Comparison of ENCODE assay signal across 1 cellular context in genomic region chrX:132217203-132218073, GRCh38.
TF ChIP-seq lines count a peak whose summit lies in the region.

No MANE protein-coding gene starts in this region.

TF ChIP-seq in HepG2, 621 proteins besides CTCF, POLR2A, EP300 and RAD21 (continued from another document and continues in another):
- TF ChIP-seq DMAP1 (CRISPR knock-in tag; IDR thresholded peaks at IDR 0.05): peak; percentile 48; the same call in 1 of the 2 replicates
- TF ChIP-seq HNRNPK (IDR thresholded peaks at IDR 0.05; ENCODE audit: low read depth, low read length, poor library complexity, severe bottlenecking): peak; percentile 98
- TF ChIP-seq PAXIP1 (CRISPR knock-in tag; conservative IDR thresholded peaks at IDR 0.05): peak; percentile 38; the same call in 1 of the 2 replicates
- peak; percentile 62; the same call in 1 of the 2 replicates for TF ChIP-seq ARID4A (CRISPR knock-in tag; IDR thresholded peaks at IDR 0.05; ENCODE audit: borderline replicate concordance)
- no peak for TF ChIP-seq ASH2L (IDR thresholded peaks at IDR 0.05; ENCODE audit: insufficient read length, low read depth, low read length)
- peak; percentile 66; the same call in 1 of the 2 replicates for TF ChIP-seq MYC (CRISPR knock-in tag; IDR thresholded peaks at IDR 0.05; ENCODE audit: borderline replicate concordance)
- TF ChIP-seq ZNF275 (CRISPR knock-in tag; IDR thresholded peaks at IDR 0.05; ENCODE audit: borderline replicate concordance): no peak
- 0 out of 2 replicates have a peak, but pooled peaks have one; percentile 30 for TF ChIP-seq TAF1 (CRISPR knock-in tag; IDR thresholded peaks at IDR 0.05)
- TF ChIP-seq ZBTB25 (CRISPR knock-in tag; IDR thresholded peaks at IDR 0.05): no peak
- peak; percentile 54 for TF ChIP-seq ZNF687 (CRISPR knock-in tag; IDR thresholded peaks at IDR 0.05)
- TF ChIP-seq E2F2 (CRISPR knock-in tag; IDR thresholded peaks at IDR 0.05; ENCODE audit: borderline replicate concordance): no peak
- TF ChIP-seq MAZ (IDR thresholded peaks at IDR 0.05; ENCODE audit: borderline replicate concordance, low read depth, low read length): peak; percentile 61
- no peak for TF ChIP-seq MAZ (CRISPR knock-in tag; IDR thresholded peaks at IDR 0.05; ENCODE audit: low read depth)
- peak; percentile 83 for TF ChIP-seq PATZ1 (CRISPR knock-in tag; IDR thresholded peaks at IDR 0.05)
- TF ChIP-seq CREB1 (IDR thresholded peaks at IDR 0.05): no peak
- TF ChIP-seq CREB1 (CRISPR knock-in tag; IDR thresholded peaks at IDR 0.05): no peak
- no peak for TF ChIP-seq RAD51 (IDR thresholded peaks at IDR 0.05; ENCODE audit: borderline replicate concordance)
- peak; percentile 68 for TF ChIP-seq ZNF281 (CRISPR knock-in tag; IDR thresholded peaks at IDR 0.05; ENCODE audit: borderline replicate concordance)
- no peak for TF ChIP-seq ZSCAN9 (CRISPR knock-in tag; IDR thresholded peaks at IDR 0.05; ENCODE audit: borderline replicate concordance)
- 0 out of 2 replicates have a peak, but pooled peaks have one; percentile 36 for TF ChIP-seq ZSCAN31 (CRISPR knock-in tag; IDR thresholded peaks at IDR 0.05; ENCODE audit: low read depth)
- peak; percentile 36 for TF ChIP-seq UBTF (CRISPR knock-in tag; IDR thresholded peaks at IDR 0.05)
- peak; percentile 47; the same call in 1 of the 2 replicates for TF ChIP-seq ELF1 (CRISPR knock-in tag; IDR thresholded peaks at IDR 0.05)
- TF ChIP-seq ZNF878 (CRISPR knock-in tag; IDR thresholded peaks at IDR 0.05): 0 out of 2 replicates have a peak, but pooled peaks have one; percentile 32
- 0 out of 2 replicates have a peak, but pooled peaks have one; percentile 18 for TF ChIP-seq ZFP91 (CRISPR knock-in tag; IDR thresholded peaks at IDR 0.05; ENCODE audit: borderline replicate concordance)
- TF ChIP-seq ZMYM4 (CRISPR knock-in tag; IDR thresholded peaks at IDR 0.05): peak; percentile 13; the same call in 1 of the 2 replicates
